ENCODE assay signal across 2 cellular contexts in the genomic region with DNA sequence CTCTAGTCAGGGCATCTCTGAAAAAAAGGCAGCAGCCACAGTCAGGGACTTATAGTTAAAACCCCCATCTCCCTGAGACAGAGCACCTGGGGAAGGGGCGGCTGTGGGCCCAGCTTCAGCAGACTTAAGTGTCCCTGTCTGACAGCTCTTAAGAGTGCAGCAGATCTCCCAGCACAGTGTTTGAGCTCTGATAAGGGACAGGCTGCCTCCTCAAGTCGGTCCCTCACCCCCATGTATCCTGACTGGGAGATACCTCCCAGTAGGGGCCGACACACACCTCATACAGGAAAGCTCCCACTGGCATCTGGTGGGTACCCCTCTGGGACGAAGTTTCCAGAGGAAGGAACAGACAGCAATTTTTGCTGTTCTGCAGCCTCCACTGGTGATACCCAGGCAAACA.
TF ChIP-seq lines count a peak whose summit lies in the region.

No MANE protein-coding gene starts in this region.

TF ChIP-seq in GM23338, 12 proteins besides CTCF, POLR2A, EP300 and RAD21:
- TF ChIP-seq, protein P1, sequence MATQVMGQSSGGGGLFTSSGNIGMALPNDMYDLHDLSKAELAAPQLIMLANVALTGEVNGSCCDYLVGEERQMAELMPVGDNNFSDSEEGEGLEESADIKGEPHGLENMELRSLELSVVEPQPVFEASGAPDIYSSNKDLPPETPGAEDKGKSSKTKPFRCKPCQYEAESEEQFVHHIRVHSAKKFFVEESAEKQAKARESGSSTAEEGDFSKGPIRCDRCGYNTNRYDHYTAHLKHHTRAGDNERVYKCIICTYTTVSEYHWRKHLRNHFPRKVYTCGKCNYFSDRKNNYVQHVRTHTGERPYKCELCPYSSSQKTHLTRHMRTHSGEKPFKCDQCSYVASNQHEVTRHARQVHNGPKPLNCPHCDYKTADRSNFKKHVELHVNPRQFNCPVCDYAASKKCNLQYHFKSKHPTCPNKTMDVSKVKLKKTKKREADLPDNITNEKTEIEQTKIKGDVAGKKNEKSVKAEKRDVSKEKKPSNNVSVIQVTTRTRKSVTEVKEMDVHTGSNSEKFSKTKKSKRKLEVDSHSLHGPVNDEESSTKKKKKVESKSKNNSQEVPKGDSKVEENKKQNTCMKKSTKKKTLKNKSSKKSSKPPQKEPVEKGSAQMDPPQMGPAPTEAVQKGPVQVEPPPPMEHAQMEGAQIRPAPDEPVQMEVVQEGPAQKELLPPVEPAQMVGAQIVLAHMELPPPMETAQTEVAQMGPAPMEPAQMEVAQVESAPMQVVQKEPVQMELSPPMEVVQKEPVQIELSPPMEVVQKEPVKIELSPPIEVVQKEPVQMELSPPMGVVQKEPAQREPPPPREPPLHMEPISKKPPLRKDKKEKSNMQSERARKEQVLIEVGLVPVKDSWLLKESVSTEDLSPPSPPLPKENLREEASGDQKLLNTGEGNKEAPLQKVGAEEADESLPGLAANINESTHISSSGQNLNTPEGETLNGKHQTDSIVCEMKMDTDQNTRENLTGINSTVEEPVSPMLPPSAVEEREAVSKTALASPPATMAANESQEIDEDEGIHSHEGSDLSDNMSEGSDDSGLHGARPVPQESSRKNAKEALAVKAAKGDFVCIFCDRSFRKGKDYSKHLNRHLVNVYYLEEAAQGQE (IDR thresholded peaks at IDR 0.05; ENCODE audit: unreplicated experiment) = no peak
- TF ChIP-seq JUNB (IDR thresholded peaks at IDR 0.05; ENCODE audit: unreplicated experiment) (no peak), EZH2phosphoT487 (IDR thresholded peaks at IDR 0.05; ENCODE audit: unreplicated experiment) (no peak), NANOG (IDR thresholded peaks at IDR 0.05; ENCODE audit: borderline replicate concordance) (no peak), ZNF331 (CRISPR knock-in tag; IDR thresholded peaks at IDR 0.05; ENCODE audit: low read depth) (no peak)
- TF ChIP-seq, protein P2, sequence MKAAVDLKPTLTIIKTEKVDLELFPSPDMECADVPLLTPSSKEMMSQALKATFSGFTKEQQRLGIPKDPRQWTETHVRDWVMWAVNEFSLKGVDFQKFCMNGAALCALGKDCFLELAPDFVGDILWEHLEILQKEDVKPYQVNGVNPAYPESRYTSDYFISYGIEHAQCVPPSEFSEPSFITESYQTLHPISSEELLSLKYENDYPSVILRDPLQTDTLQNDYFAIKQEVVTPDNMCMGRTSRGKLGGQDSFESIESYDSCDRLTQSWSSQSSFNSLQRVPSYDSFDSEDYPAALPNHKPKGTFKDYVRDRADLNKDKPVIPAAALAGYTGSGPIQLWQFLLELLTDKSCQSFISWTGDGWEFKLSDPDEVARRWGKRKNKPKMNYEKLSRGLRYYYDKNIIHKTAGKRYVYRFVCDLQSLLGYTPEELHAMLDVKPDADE (IDR thresholded peaks at IDR 0.05) = no peak

TF ChIP-seq in H1, 55 proteins besides CTCF, POLR2A, EP300 and RAD21:
- TF ChIP-seq, protein P3, sequence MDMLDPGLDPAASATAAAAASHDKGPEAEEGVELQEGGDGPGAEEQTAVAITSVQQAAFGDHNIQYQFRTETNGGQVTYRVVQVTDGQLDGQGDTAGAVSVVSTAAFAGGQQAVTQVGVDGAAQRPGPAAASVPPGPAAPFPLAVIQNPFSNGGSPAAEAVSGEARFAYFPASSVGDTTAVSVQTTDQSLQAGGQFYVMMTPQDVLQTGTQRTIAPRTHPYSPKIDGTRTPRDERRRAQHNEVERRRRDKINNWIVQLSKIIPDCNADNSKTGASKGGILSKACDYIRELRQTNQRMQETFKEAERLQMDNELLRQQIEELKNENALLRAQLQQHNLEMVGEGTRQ (IDR thresholded peaks at IDR 0.05; ENCODE audit: low read length) = no peak
- TF ChIP-seq SIRT6 (IDR thresholded peaks at IDR 0.05; ENCODE audit: low read length) (no peak), TAF1 (IDR thresholded peaks at IDR 0.05; ENCODE audit: low read depth, low read length) (no peak), TAF7 (optimal IDR thresholded peaks at IDR 0.05; ENCODE audit: borderline replicate concordance, low read depth, low read length) (no peak), SIN3A (conservative IDR thresholded peaks at IDR 0.05 in 1 of 2, IDR thresholded peaks at IDR 0.05 in 1 of 2; ENCODE audit: low read depth in 1 of 2, low read length in 2 of 2) (no peak), SIX5 (IDR thresholded peaks at IDR 0.05; ENCODE audit: low read depth, low read length) (no peak), BCL11A (IDR thresholded peaks at IDR 0.05; ENCODE audit: low read depth in 2 of 2, low read length in 2 of 2) (no peak), TCF12 (IDR thresholded peaks at IDR 0.05; ENCODE audit: low read depth, low read length) (no peak), CHD2 (IDR thresholded peaks at IDR 0.05; ENCODE audit: low read length) (no peak), KDM4A (IDR thresholded peaks at IDR 0.05; ENCODE audit: low read depth, low read length, severe bottlenecking) (no peak), NANOG (IDR thresholded peaks at IDR 0.05; ENCODE audit: insufficient read depth, low read depth, low read length, poor library complexity, severe bottlenecking) (no peak), FOSL1 (IDR thresholded peaks at IDR 0.05; ENCODE audit: insufficient read depth, low read depth, low read length) (no peak), TEAD4 (IDR thresholded peaks at IDR 0.05; ENCODE audit: low read depth, low read length) (no peak), KDM5A (IDR thresholded peaks at IDR 0.05; ENCODE audit: low read length) (no peak), GABPA (IDR thresholded peaks at IDR 0.05; ENCODE audit: borderline replicate concordance, insufficient read depth, low read length) (no peak), PHF8 (conservative IDR thresholded peaks at IDR 0.05; ENCODE audit: low read depth, low read length) (no peak), RXRA (IDR thresholded peaks at IDR 0.05; ENCODE audit: insufficient read depth, low read depth, low read length) (no peak), KDM1A (IDR thresholded peaks at IDR 0.05; ENCODE audit: borderline replicate concordance, low read length) (no peak)
- TF ChIP-seq, protein P4, sequence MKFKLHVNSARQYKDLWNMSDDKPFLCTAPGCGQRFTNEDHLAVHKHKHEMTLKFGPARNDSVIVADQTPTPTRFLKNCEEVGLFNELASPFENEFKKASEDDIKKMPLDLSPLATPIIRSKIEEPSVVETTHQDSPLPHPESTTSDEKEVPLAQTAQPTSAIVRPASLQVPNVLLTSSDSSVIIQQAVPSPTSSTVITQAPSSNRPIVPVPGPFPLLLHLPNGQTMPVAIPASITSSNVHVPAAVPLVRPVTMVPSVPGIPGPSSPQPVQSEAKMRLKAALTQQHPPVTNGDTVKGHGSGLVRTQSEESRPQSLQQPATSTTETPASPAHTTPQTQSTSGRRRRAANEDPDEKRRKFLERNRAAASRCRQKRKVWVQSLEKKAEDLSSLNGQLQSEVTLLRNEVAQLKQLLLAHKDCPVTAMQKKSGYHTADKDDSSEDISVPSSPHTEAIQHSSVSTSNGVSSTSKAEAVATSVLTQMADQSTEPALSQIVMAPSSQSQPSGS (IDR thresholded peaks at IDR 0.05; ENCODE audit: low read length) = no peak
